In genomic region chr12:45088608-45089007, GRCh38 we compare ENCODE assay signal across 29 cellular contexts. TPM values are rescaled to one million over a fixed set of nuclear protein-coding genes. Genes with fewer than 3 reads are reported as not detected.
"Had no signal": no experiment of that assay in that cellular context is flagged by ENCODE, and none has a peak within 500 bp of the region (broad histone marks: within the 10 kb centered on the region; RNA-seq: fewer than 3 reads in every experiment).

No MANE protein-coding gene starts in this region.

- H3K9me3 ChIP-seq: neutrophil, pancreas, prostate gland, right lobe of liver, thoracic aorta, thyroid gland, uterus had no signal

- H3K4me2 ChIP-seq: smooth muscle cell had no signal

- DNase-seq: naive thymus-derived CD4-positive, alpha-beta T cell; natural killer cell; nucleus accumbens; pancreas; retina; right cardiac atrium; right lobe of liver; spleen; stimulated activated CD4-positive, alpha-beta T cell treated with anti-CD3 and anti-CD28 coated beads, Interleukin-15, amount 100 ng/mL, for 24 hours; stimulated activated CD4-positive, alpha-beta T cell treated with anti-CD3 and anti-CD28 coated beads, Interleukin-2, amount 100 ng/mL, for 24 hours; stimulated activated CD4-positive, alpha-beta T cell treated with anti-CD3 and anti-CD28 coated beads, Interleukin-2, amount 100 ng/mL, for 48 hours; stimulated activated CD4-positive, alpha-beta T cell treated with anti-CD3 and anti-CD28 coated beads, Interleukin-4, amount 100 ng/mL, for 24 hours; stimulated activated naive CD4-positive, alpha-beta T cell; stimulated activated naive CD8-positive, alpha-beta T cell treated with anti-CD3 and anti-CD28 coated beads, Interleukin-15, amount 100 ng/mL, for 72 hours; stimulated activated naive CD8-positive, alpha-beta T cell treated with anti-CD3 and anti-CD28 coated beads, Interleukin-15, Interleukin-2, amounts not matched to agents 100 U/mL and 50 U/mL, for 24 hours; thyroid gland; upper lobe of right lung; uterus had no signal

- H3K4me1 ChIP-seq: pancreas, prostate gland, right lobe of liver, spleen, thyroid gland, tibial nerve, upper lobe of right lung, uterus had no signal

- H3K27me3 ChIP-seq: neutrophil, pancreas, right lobe of liver, spleen, thyroid gland, tibial nerve, upper lobe of right lung, uterus had no signal

- H3K27ac ChIP-seq: neutrophil, pancreas, prostate gland, right lobe of liver, skin epidermis, spleen, thoracic aorta, thyroid gland, tibial nerve, upper lobe of right lung, uterus had no signal

- H3K4me3 Mint-ChIP-seq: naive thymus-derived CD4-positive, alpha-beta T cell; natural killer cell; nephron; stimulated activated effector memory CD8-positive, alpha-beta T cell treated with anti-CD3 and anti-CD28 coated beads, Interleukin-12 subunit alpha, Interleukin-12 subunit beta, amount 100 ng/mL, for 72 hours; stimulated activated naive CD8-positive, alpha-beta T cell treated with anti-CD3 and anti-CD28 coated beads, Interleukin-15, amount 100 ng/mL, for 72 hours; type B pancreatic cell had no signal

- H3K36me3 Mint-ChIP-seq: stimulated activated effector memory CD8-positive, alpha-beta T cell treated with anti-CD3 and anti-CD28 coated beads, Interleukin-12 subunit alpha, Interleukin-12 subunit beta, amount 100 ng/mL, for 72 hours; type B pancreatic cell had no signal

- H3K4me3 ChIP-seq: pancreas, prostate gland, right lobe of liver, skin epidermis, smooth muscle cell, spleen, thoracic aorta, thyroid gland, tibial nerve, upper lobe of right lung, uterus had no signal

- H3K4me1 Mint-ChIP-seq: naive thymus-derived CD4-positive, alpha-beta T cell; natural killer cell; stimulated activated effector memory CD8-positive, alpha-beta T cell treated with anti-CD3 and anti-CD28 coated beads, Interleukin-12 subunit alpha, Interleukin-12 subunit beta, amount 100 ng/mL, for 72 hours; stimulated activated naive CD8-positive, alpha-beta T cell treated with anti-CD3 and anti-CD28 coated beads, Interleukin-15, amount 100 ng/mL, for 72 hours had no signal

- H3K36me3 ChIP-seq: neutrophil, pancreas, prostate gland, right lobe of liver, spleen, thoracic aorta, thyroid gland, tibial nerve, upper lobe of right lung, uterus had no signal

- H3K27ac Mint-ChIP-seq: naive thymus-derived CD4-positive, alpha-beta T cell; natural killer cell; nephron; stimulated activated effector memory CD8-positive, alpha-beta T cell treated with anti-CD3 and anti-CD28 coated beads, Interleukin-12 subunit alpha, Interleukin-12 subunit beta, amount 100 ng/mL, for 72 hours; stimulated activated naive CD8-positive, alpha-beta T cell treated with anti-CD3 and anti-CD28 coated beads, Interleukin-15, amount 100 ng/mL, for 72 hours; type B pancreatic cell had no signal

- ATAC-seq: naive thymus-derived CD4-positive, alpha-beta T cell; natural killer cell; pancreas; right lobe of liver; stimulated activated effector memory CD8-positive, alpha-beta T cell treated with anti-CD3 and anti-CD28 coated beads, Interleukin-12 subunit alpha, Interleukin-12 subunit beta, amount 100 ng/mL, for 72 hours; stimulated activated naive CD8-positive, alpha-beta T cell treated with anti-CD3 and anti-CD28 coated beads, Interleukin-15, amount 100 ng/mL, for 72 hours; stimulated activated naive CD8-positive, alpha-beta T cell treated with anti-CD3 and anti-CD28 coated beads, Interleukin-15, Interleukin-2, amounts not matched to agents 100 U/mL and 50 U/mL, for 24 hours; upper lobe of right lung had no signal

RNA-seq across cellular contexts. Expression of gene DBX2, which starts 37.7 kb away (rescaled TPM):
- total RNA-seq: naive thymus-derived CD4-positive, alpha-beta T cell; natural killer cell; osteocyte; pulmonary artery endothelial cell; right lobe of liver; smooth muscle cell; spleen; tibial nerve; upper lobe of right lung had no signal
- polyA plus RNA-seq: naive thymus-derived CD4-positive, alpha-beta T cell; smooth muscle cell; spleen had no signal
